13 cellular contexts compared by ENCODE assay signal in the genomic region with DNA sequence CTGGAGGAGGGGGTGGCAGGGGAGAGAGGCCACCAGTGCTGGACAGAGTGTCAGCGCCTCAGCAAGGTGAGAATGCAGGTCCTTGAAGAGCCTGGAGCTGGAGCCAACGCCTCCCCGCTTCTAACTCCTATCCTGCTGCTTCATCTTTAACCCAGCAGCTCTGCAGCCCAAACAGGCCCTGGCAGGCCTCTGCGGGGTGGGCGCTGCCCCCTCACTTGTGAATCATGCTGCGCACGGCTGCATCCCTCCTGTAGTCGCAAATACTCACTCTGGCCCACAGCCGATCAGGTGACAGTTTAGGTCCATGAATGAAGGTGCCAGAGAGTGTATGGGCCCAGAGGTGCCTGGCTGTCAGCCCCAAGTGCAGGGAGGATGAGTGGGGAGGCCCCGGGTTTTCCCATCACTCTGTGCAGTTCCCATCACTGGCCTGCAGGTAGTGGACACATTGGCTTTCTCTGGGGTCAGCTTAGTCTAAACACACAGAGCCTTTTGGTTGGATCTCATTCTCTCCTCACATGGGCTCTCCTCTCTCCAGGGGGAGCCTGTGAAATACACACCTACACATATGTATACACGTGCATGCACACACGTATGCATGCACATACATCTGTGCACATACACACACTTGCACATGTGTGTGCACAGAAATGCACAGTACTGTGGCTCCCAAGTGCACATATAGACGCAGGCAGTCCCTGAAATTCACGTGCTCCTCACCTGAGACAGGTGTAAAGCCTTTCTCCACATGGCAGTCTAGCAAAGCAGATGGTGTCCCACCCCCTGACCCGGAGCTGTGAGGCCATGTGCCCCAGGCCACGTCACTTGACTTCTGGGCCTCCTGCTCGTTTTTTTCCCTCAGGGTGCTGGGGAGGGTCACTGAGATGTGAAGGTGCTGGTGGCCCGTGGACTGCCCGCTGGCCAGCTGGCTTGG. TPM values are rescaled to one million over a fixed set of nuclear protein-coding genes. Genes with fewer than 3 reads are reported as not detected.
DNase-seq lines count a peak whose midpoint lies in the region; ATAC-seq and TF ChIP-seq lines count a peak whose summit lies in the region.
"Had no signal": no experiment of that assay in that cellular context is flagged by ENCODE, and none has a peak within 500 bp of the region (broad histone marks: within the 10 kb centered on the region; RNA-seq: fewer than 3 reads in every experiment).

No MANE protein-coding gene starts in this region.

- TF ChIP-seq CTCF in left ventricle myocardium inferior (IDR thresholded peaks at IDR 0.05; ENCODE audit: borderline replicate concordance) = no peak
- peak; percentile 18 for TF ChIP-seq CTCF in endodermal cell (conservative IDR thresholded peaks at IDR 0.05)

- H3K9me3 ChIP-seq in left ventricle myocardium inferior (replicated peaks) = no peaks in the 10 kb centered on the region
- no peaks in the 10 kb centered on the region for H3K9me3 ChIP-seq in endodermal cell (ENCODE audit: control insufficient read depth, low read length)
- H3K9me3 ChIP-seq: BE2C, SJCRH30 had no signal

- H3K27ac ChIP-seq in left ventricle myocardium inferior (replicated peaks) (no peak overlapping the region), endodermal cell (ENCODE audit: low read depth, low read length) (no peak overlapping the region)
- H3K27ac ChIP-seq: SJCRH30 had no signal

- H3K4me1 ChIP-seq in left ventricle myocardium inferior (peaks cover 14% of the 10 kb centered on the region), endodermal cell (ENCODE audit: control insufficient read depth, insufficient read depth, low read length) (no peaks in the 10 kb centered on the region)
- H3K4me1 ChIP-seq: BE2C, SJCRH30 had no signal

- H3K9me3 Mint-ChIP-seq in endodermal cell = peaks cover 2% of the 10 kb centered on the region
- H3K9me3 Mint-ChIP-seq in stimulated activated effector memory CD8-positive, alpha-beta T cell treated with anti-CD3 and anti-CD28 coated beads, Interleukin-12 subunit alpha, Interleukin-12 subunit beta, amount 100 ng/mL, for 72 hours = no peaks in the 10 kb centered on the region
- H3K9me3 Mint-ChIP-seq: CD4-positive, alpha-beta memory T cell had no signal

- no peak for ATAC-seq in left ventricle myocardium superior
- no peak for ATAC-seq in stimulated activated effector memory CD8-positive, alpha-beta T cell treated with anti-CD3 and anti-CD28 coated beads, Interleukin-12 subunit alpha, Interleukin-12 subunit beta, amount 100 ng/mL, for 72 hours

- no peak overlapping the region for H3K9ac ChIP-seq in endodermal cell (ENCODE audit: extremely low read depth, low read length, poor library complexity, severe bottlenecking)

- H3K27me3 Mint-ChIP-seq in endodermal cell (ENCODE audit: insufficient read depth) = no peaks in the 10 kb centered on the region
- H3K27me3 Mint-ChIP-seq: CD4-positive, alpha-beta memory T cell had no signal

- H3K27me3 ChIP-seq in left ventricle myocardium inferior (ENCODE audit: low read depth) (no peaks in the 10 kb centered on the region), endodermal cell (ENCODE audit: control insufficient read depth, insufficient read depth, low read length, poor library complexity, severe bottlenecking) (no peaks in the 10 kb centered on the region)
- H3K27me3 ChIP-seq: BE2C, SJCRH30 had no signal

- no peak overlapping the region for H3K4me3 Mint-ChIP-seq in endodermal cell
- H3K4me3 Mint-ChIP-seq in stimulated activated effector memory CD8-positive, alpha-beta T cell treated with anti-CD3 and anti-CD28 coated beads, Interleukin-12 subunit alpha, Interleukin-12 subunit beta, amount 100 ng/mL, for 72 hours = no peak overlapping the region
- H3K4me3 Mint-ChIP-seq: CD4-positive, alpha-beta memory T cell had no signal

- intact Hi-C loops in left ventricle myocardium superior (cut with micrococcal nuclease) (no loop called here), left ventricle myocardium inferior (cut with micrococcal nuclease) (no loop called here)

- H3K36me3 ChIP-seq in left ventricle myocardium inferior = peaks cover 47% of the 10 kb centered on the region
- no peaks in the 10 kb centered on the region for H3K36me3 ChIP-seq in endodermal cell (ENCODE audit: control insufficient read depth, insufficient read depth, low read length)
- H3K36me3 ChIP-seq: BE2C, SJCRH30 had no signal

- H3K4me3 ChIP-seq in left ventricle myocardium inferior = no peak overlapping the region
- no peak overlapping the region for H3K4me3 ChIP-seq in endodermal cell (ENCODE audit: low read length)
- H3K4me3 ChIP-seq: SJCRH30 had no signal

- H3K27ac Mint-ChIP-seq in endodermal cell = no peak overlapping the region
- H3K27ac Mint-ChIP-seq in stimulated activated effector memory CD8-positive, alpha-beta T cell treated with anti-CD3 and anti-CD28 coated beads, Interleukin-12 subunit alpha, Interleukin-12 subunit beta, amount 100 ng/mL, for 72 hours = peak overlapping the region; percentile 26
- H3K27ac Mint-ChIP-seq: CD4-positive, alpha-beta memory T cell had no signal

- 90 to 94% methylated on average over 13 to 19 of the region's 19 CpGs for WGBS in endodermal cell (ENCODE audit: insufficient coverage in 1 of 2, insufficient read length in 1 of 2), 2 experiments

- no peaks in the 10 kb centered on the region for H3K4me1 Mint-ChIP-seq in endodermal cell
- H3K4me1 Mint-ChIP-seq in stimulated activated effector memory CD8-positive, alpha-beta T cell treated with anti-CD3 and anti-CD28 coated beads, Interleukin-12 subunit alpha, Interleukin-12 subunit beta, amount 100 ng/mL, for 72 hours = peaks cover 11% of the 10 kb centered on the region

- DNase-seq in left ventricle myocardium superior (peak; percentile 24), left ventricle myocardium inferior (no peak), NCI-H2171 treated with DMSO at 0.1 percent for 48 hours (lab: John Stamatoyannopoulos, UW) (peak; percentile 47), endodermal cell (no peak), SHP77 (lab: John Stamatoyannopoulos, UW) (no peak), DMS79 (lab: John Stamatoyannopoulos, UW) (no peak)
- DNase-seq in stimulated activated effector memory CD8-positive, alpha-beta T cell treated with anti-CD3 and anti-CD28 coated beads, Interleukin-12 subunit alpha, Interleukin-12 subunit beta, amount 100 ng/mL, for 72 hours (ENCODE audit: low spot score in 2 of 2) = no peak
- no peak for DNase-seq in NK-92 treated with Interleukin-12 subunit alpha and Interleukin-12 subunit beta, amount 100 ng/mL, for 24 hours (lab: John Stamatoyannopoulos, UW)
- DNase-seq: BE2C, Kasumi-1, NCI-H1417, SJCRH30 had no signal

- peaks cover 3% of the 10 kb centered on the region for H3K36me3 Mint-ChIP-seq in endodermal cell (ENCODE audit: low read depth)
- no peaks in the 10 kb centered on the region for H3K36me3 Mint-ChIP-seq in stimulated activated effector memory CD8-positive, alpha-beta T cell treated with anti-CD3 and anti-CD28 coated beads, Interleukin-12 subunit alpha, Interleukin-12 subunit beta, amount 100 ng/mL, for 72 hours
- H3K36me3 Mint-ChIP-seq: CD4-positive, alpha-beta memory T cell had no signal

RNA-seq across cellular contexts. Expression of a gene that starts 52.0 kb away (rescaled TPM):
- 7.6 TPM for total RNA-seq in left ventricle myocardium superior
- total RNA-seq in left ventricle myocardium inferior = 6.2 TPM
- 10 to 100 TPM; 33.8 to 38.9 TPM for total RNA-seq in endodermal cell
- 18.2 TPM for polyA plus RNA-seq in endodermal cell (2013, experiment 1 of 2)
- 19.0 TPM for polyA plus RNA-seq in endodermal cell (2013, experiment 2 of 2)

Comparison
In these comparisons a context has a peak if more than half of its experiments do, and no peak if none do; other contexts are left out.
1. DNase-seq: peak in left ventricle myocardium superior (single experiment) and NCI-H2171 treated with DMSO at 0.1 percent for 48 hours (single experiment); none in left ventricle myocardium inferior (single experiment), endodermal cell (single experiment), stimulated activated effector memory CD8-positive, alpha-beta T cell treated with anti-CD3 and anti-CD28 coated beads, Interleukin-12 subunit alpha, Interleukin-12 subunit beta, amount 100 ng/mL, for 72 hours (0 of 2), SHP77 (0 of 2), NK-92 treated with Interleukin-12 subunit alpha and Interleukin-12 subunit beta, amount 100 ng/mL, for 24 hours (single experiment) and DMS79 (single experiment).